In genomic region chr17:41480581-41480980, GRCh38 we compare ENCODE assay signal across 9 cellular contexts. TPM values are rescaled to one million over a fixed set of nuclear protein-coding genes. Genes with fewer than 3 reads are reported as not detected.
"Had no signal": no experiment of that assay in that cellular context is flagged by ENCODE, and none has a peak within 500 bp of the region (broad histone marks: within the 10 kb centered on the region; RNA-seq: fewer than 3 reads in every experiment).

No MANE protein-coding gene starts in this region.

- DNase-seq: IMR-90, KBM-7, KG1 had no signal

- ATAC-seq: HepG2, K562 had no signal

- H3K36me3 Mint-ChIP-seq: IgD-negative memory B cell had no signal

- H3K4me3 Mint-ChIP-seq: IgD-negative memory B cell had no signal

- H3K9me3 Mint-ChIP-seq: IgD-negative memory B cell had no signal

- H3K27ac ChIP-seq: HL-60 had no signal

- H3K4me3 ChIP-seq: K562 had no signal

- H3K27ac Mint-ChIP-seq: IgD-negative memory B cell had no signal

RNA-seq across cellular contexts. Expression of gene KRT35, which starts 0.4 kb away (rescaled TPM):
- total RNA-seq: HepG2, HT-29, HT1080, IMR-90, K562 had no signal

RNA-seq across cellular contexts. Expression of gene KRT36, which starts 9.1 kb away (rescaled TPM):
- total RNA-seq: HepG2, HT-29, HT1080, IMR-90, K562 had no signal

RNA-seq across cellular contexts. Expression of gene KRT32, which starts 13.4 kb away (rescaled TPM):
- total RNA-seq: HepG2, HT-29, HT1080, IMR-90, K562 had no signal

RNA-seq across cellular contexts. Expression of gene KRT13, which starts 24.8 kb away (rescaled TPM):
- total RNA-seq: HepG2, HT1080 had no signal
